In the genomic region with DNA sequence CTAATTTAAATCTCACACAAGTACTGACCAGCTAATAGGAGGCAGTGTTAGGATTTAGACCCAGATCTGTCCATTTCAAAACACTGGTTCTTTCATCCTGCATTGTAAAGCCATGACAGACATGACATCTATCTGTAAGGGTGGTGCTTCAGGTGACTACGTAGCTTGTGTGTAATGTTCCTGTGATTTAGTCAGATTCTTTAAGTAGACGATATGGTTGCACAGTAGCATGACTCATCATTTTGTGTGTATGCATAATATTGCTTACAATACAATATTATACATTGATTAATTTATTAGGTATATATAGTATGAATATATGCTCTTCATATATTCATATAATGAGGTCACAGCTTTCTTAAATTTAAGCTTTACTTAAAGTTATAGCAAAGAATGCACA, we compare ENCODE assay signal across 1 cellular context.
TF ChIP-seq lines count a peak whose summit lies in the region.

No MANE protein-coding gene starts in this region.

TF ChIP-seq in HepG2, 621 proteins besides CTCF, POLR2A, EP300 and RAD21 (continued from another document):
- TF ChIP-seq, protein P1, sequence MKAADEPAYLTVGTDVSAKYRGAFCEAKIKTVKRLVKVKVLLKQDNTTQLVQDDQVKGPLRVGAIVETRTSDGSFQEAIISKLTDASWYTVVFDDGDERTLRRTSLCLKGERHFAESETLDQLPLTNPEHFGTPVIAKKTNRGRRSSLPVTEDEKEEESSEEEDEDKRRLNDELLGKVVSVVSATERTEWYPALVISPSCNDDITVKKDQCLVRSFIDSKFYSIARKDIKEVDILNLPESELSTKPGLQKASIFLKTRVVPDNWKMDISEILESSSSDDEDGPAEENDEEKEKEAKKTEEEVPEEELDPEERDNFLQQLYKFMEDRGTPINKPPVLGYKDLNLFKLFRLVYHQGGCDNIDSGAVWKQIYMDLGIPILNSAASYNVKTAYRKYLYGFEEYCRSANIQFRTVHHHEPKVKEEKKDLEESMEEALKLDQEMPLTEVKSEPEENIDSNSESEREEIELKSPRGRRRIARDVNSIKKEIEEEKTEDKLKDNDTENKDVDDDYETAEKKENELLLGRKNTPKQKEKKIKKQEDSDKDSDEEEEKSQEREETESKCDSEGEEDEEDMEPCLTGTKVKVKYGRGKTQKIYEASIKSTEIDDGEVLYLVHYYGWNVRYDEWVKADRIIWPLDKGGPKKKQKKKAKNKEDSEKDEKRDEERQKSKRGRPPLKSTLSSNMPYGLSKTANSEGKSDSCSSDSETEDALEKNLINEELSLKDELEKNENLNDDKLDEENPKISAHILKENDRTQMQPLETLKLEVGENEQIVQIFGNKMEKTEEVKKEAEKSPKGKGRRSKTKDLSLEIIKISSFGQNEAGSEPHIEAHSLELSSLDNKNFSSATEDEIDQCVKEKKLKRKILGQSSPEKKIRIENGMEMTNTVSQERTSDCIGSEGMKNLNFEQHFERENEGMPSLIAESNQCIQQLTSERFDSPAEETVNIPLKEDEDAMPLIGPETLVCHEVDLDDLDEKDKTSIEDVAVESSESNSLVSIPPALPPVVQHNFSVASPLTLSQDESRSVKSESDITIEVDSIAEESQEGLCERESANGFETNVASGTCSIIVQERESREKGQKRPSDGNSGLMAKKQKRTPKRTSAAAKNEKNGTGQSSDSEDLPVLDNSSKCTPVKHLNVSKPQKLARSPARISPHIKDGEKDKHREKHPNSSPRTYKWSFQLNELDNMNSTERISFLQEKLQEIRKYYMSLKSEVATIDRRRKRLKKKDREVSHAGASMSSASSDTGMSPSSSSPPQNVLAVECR (CRISPR knock-in tag; IDR thresholded peaks at IDR 0.05; ENCODE audit: borderline replicate concordance), result no peak
- TF ChIP-seq ZBTB38 (CRISPR knock-in tag; IDR thresholded peaks at IDR 0.05), result no peak
- TF ChIP-seq MBD4 (IDR thresholded peaks at IDR 0.05; ENCODE audit: borderline replicate concordance, low read length), result no peak
- no peak for TF ChIP-seq ZNF619 (CRISPR knock-in tag; IDR thresholded peaks at IDR 0.05)
- TF ChIP-seq MAFF (IDR thresholded peaks at IDR 0.05; ENCODE audit: low read depth, low read length), result peak; percentile 57
- TF ChIP-seq, protein P2, sequence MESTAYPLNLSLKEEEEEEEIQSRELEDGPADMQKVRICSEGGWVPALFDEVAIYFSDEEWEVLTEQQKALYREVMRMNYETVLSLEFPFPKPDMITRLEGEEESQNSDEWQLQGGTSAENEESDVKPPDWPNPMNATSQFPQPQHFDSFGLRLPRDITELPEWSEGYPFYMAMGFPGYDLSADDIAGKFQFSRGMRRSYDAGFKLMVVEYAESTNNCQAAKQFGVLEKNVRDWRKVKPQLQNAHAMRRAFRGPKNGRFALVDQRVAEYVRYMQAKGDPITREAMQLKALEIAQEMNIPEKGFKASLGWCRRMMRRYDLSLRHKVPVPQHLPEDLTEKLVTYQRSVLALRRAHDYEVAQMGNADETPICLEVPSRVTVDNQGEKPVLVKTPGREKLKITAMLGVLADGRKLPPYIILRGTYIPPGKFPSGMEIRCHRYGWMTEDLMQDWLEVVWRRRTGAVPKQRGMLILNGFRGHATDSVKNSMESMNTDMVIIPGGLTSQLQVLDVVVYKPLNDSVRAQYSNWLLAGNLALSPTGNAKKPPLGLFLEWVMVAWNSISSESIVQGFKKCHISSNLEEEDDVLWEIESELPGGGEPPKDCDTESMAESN (CRISPR knock-in tag; conservative IDR thresholded peaks at IDR 0.05), result no peak
- TF ChIP-seq, protein P3, sequence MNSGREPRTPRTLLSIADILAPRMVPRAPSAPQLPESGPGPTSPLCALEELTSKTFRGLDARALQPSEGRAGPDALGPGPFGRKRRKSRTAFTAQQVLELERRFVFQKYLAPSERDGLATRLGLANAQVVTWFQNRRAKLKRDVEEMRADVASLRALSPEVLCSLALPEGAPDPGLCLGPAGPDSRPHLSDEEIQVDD (CRISPR knock-in tag; IDR thresholded peaks at IDR 0.05; ENCODE audit: borderline replicate concordance), result no peak
- no peak for TF ChIP-seq ZNF282 (IDR thresholded peaks at IDR 0.05; ENCODE audit: partially characterized antibody)
- no peak for TF ChIP-seq ZNF547 (CRISPR knock-in tag; IDR thresholded peaks at IDR 0.05)
- peak; percentile 70 to 75 for TF ChIP-seq MAFK (conservative IDR thresholded peaks at IDR 0.05 in 1 of 2, IDR thresholded peaks at IDR 0.05 in 1 of 2; ENCODE audit: low read length in 2 of 2)
- peak; percentile 78 for TF ChIP-seq NFE2L2 (IDR thresholded peaks at IDR 0.05; ENCODE audit: low read length)
